2 cellular contexts compared by ENCODE assay signal in genomic region chr10:124522903-124523260, GRCh38.
TF ChIP-seq lines count a peak whose summit lies in the region.

No MANE protein-coding gene starts in this region.

TF ChIP-seq in IMR-90, 13 proteins besides CTCF, POLR2A, EP300 and RAD21 (continued from another document):
- TF ChIP-seq MAFK (IDR thresholded peaks at IDR 0.05; ENCODE audit: low read depth, low read length) (no peak), USF2 (IDR thresholded peaks at IDR 0.05; ENCODE audit: low read depth, low read length) (no peak), MXI1 (IDR thresholded peaks at IDR 0.05; ENCODE audit: borderline replicate concordance, low read depth, low read length) (no peak), FOS (IDR thresholded peaks at IDR 0.05; ENCODE audit: low read depth, low read length) (no peak), ELK1 (IDR thresholded peaks at IDR 0.05; ENCODE audit: borderline replicate concordance, low read depth, low read length) (no peak), SMC3 (IDR thresholded peaks at IDR 0.05; ENCODE audit: low read depth, low read length) (no peak), MAZ (IDR thresholded peaks at IDR 0.05; ENCODE audit: borderline replicate concordance, low read depth, low read length) (no peak), CEBPB (IDR thresholded peaks at IDR 0.05; ENCODE audit: low read depth, low read length) (no peak)

TF ChIP-seq in SK-N-SH, 30 proteins besides CTCF, POLR2A, EP300 and RAD21 (continued from another document):
- TF ChIP-seq FOXM1 (IDR thresholded peaks at IDR 0.05; ENCODE audit: low read depth) (no peak), USF1 (IDR thresholded peaks at IDR 0.05; ENCODE audit: borderline replicate concordance, low read depth) (no peak), REST (IDR thresholded peaks at IDR 0.05; ENCODE audit: low read depth, low read length) (no peak), RFX5 (IDR thresholded peaks at IDR 0.05; ENCODE audit: low read length) (no peak), MXI1 (IDR thresholded peaks at IDR 0.05; ENCODE audit: low read depth, low read length) (no peak), SIN3A (IDR thresholded peaks at IDR 0.05; ENCODE audit: borderline replicate concordance, low read depth, low read length) (no peak), IRF3 (IDR thresholded peaks at IDR 0.05; ENCODE audit: low read depth, low read length) (no peak), MEF2A (IDR thresholded peaks at IDR 0.05; ENCODE audit: borderline replicate concordance, low read depth) (no peak), ELF1 (IDR thresholded peaks at IDR 0.05) (no peak), RXRA (IDR thresholded peaks at IDR 0.05; ENCODE audit: borderline replicate concordance, low read depth) (no peak), FOSL2 (IDR thresholded peaks at IDR 0.05; ENCODE audit: borderline replicate concordance, low read depth) (no peak), CHD2 (IDR thresholded peaks at IDR 0.05; ENCODE audit: low read length, partially characterized antibody) (no peak), FOXJ3 (CRISPR knock-in tag; IDR thresholded peaks at IDR 0.05) (no peak)
